Comparison of ENCODE assay signal across 1 cellular context in genomic region chr11:8948901-8949300, GRCh38.
TF ChIP-seq lines count a peak whose summit lies in the region.

No MANE protein-coding gene starts in this region.

TF ChIP-seq in K562, 482 proteins besides CTCF, POLR2A, EP300 and RAD21:
- no peak for TF ChIP-seq CBFB (CRISPR knock-in tag; IDR thresholded peaks at IDR 0.05)
- TF ChIP-seq ZNF764 (CRISPR knock-in tag; IDR thresholded peaks at IDR 0.05; ENCODE audit: low read depth), result no peak
- TF ChIP-seq CBX3 (IDR thresholded peaks at IDR 0.05; ENCODE audit: borderline replicate concordance in 1 of 2, low read length in 2 of 2), result no peak
- no peak for TF ChIP-seq BMI1 (IDR thresholded peaks at IDR 0.05; ENCODE audit: low read length)
- peak; percentile 88 for TF ChIP-seq SPI1 (IDR thresholded peaks at IDR 0.05; ENCODE audit: borderline replicate concordance, low read depth, low read length)
- peak; percentile 57; the same call in 1 of the 2 replicates for TF ChIP-seq SOX6 (IDR thresholded peaks at IDR 0.05)
- TF ChIP-seq, protein P1, sequence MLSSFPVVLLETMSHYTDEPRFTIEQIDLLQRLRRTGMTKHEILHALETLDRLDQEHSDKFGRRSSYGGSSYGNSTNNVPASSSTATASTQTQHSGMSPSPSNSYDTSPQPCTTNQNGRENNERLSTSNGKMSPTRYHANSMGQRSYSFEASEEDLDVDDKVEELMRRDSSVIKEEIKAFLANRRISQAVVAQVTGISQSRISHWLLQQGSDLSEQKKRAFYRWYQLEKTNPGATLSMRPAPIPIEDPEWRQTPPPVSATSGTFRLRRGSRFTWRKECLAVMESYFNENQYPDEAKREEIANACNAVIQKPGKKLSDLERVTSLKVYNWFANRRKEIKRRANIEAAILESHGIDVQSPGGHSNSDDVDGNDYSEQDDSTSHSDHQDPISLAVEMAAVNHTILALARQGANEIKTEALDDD (IDR thresholded peaks at IDR 0.05), result peak; percentile 78
- no peak for TF ChIP-seq L3MBTL2 (IDR thresholded peaks at IDR 0.05)
